Comparison of ENCODE assay signal across 9 cellular contexts in genomic region chr14:103630364-103631108, GRCh38. TPM values are rescaled to one million over a fixed set of nuclear protein-coding genes. Genes with fewer than 3 reads are reported as not detected.
DNase-seq lines count a peak whose midpoint lies in the region; ATAC-seq, FAIRE-seq and TF ChIP-seq lines count a peak whose summit lies in the region.
"Had no signal": no experiment of that assay in that cellular context is flagged by ENCODE, and none has a peak within 500 bp of the region (broad histone marks: within the 10 kb centered on the region; RNA-seq: fewer than 3 reads in every experiment).

No MANE protein-coding gene starts in this region.

- no peaks in the 10 kb centered on the region for H3K27me3 Mint-ChIP-seq in astrocyte (ENCODE audit: low read depth, unreplicated experiment)

- peaks cover 86% of the 10 kb centered on the region for H3K4me1 ChIP-seq in left ventricle myocardium inferior
- peaks cover 19% of the 10 kb centered on the region for H3K4me1 ChIP-seq in astrocyte (ENCODE audit: insufficient read depth, low read length)
- H3K4me1 ChIP-seq in lower lobe of right lung = peaks cover 71% of the 10 kb centered on the region
- peaks cover 56% of the 10 kb centered on the region for H3K4me1 ChIP-seq in upper lobe of right lung

- peaks cover 8% of the 10 kb centered on the region for H3K36me3 Mint-ChIP-seq in astrocyte (ENCODE audit: low read depth, unreplicated experiment)

- H2AFZ ChIP-seq in astrocyte (ENCODE audit: low read depth, low read length) = no peak overlapping the region

- peaks cover 67% of the 10 kb centered on the region for H3K79me2 ChIP-seq in astrocyte (ENCODE audit: insufficient read depth, low read length)

- no peaks in the 10 kb centered on the region for H3K9me3 Mint-ChIP-seq in astrocyte (ENCODE audit: unreplicated experiment)

- H3K4me2 ChIP-seq in astrocyte (ENCODE audit: low read length) = peak overlapping the region; percentile 97

- H3K4me3 ChIP-seq in left ventricle myocardium inferior (peak overlapping the region; percentile 97), astrocyte (ENCODE audit: insufficient read depth, low read depth, low read length) (peak overlapping the region; percentile 98), lower lobe of right lung (peak overlapping the region; percentile 98), upper lobe of right lung (peak overlapping the region; percentile 96)

- DNase-seq in left ventricle myocardium inferior (no peak), Right ventricle myocardium inferior (ENCODE audit: missing footprints) (no peak), astrocyte (ENCODE audit: low read depth) (no peak), lower lobe of right lung (no peak), upper lobe of right lung (no peak), NCI-H187 (lab: John Stamatoyannopoulos, UW) (no peak), SHP77 treated with DMSO at 0.1 percent for 48 hours (lab: John Stamatoyannopoulos, UW) (no peak)
- DNase-seq: NCI-H1048 had no signal

- no peak for TF ChIP-seq CTCF in left ventricle myocardium inferior (IDR thresholded peaks at IDR 0.05; ENCODE audit: borderline replicate concordance)
- TF ChIP-seq CTCF in astrocyte (IDR thresholded peaks at IDR 0.05; ENCODE audit: insufficient read depth, low read depth, low read length) = no peak
- TF ChIP-seq CTCF in lower lobe of right lung (IDR thresholded peaks at IDR 0.05) = no peak
- no peak for TF ChIP-seq CTCF in upper lobe of right lung (IDR thresholded peaks at IDR 0.05)

- H3K27ac ChIP-seq in left ventricle myocardium inferior (replicated peaks) (peak overlapping the region; percentile 100), astrocyte (ENCODE audit: low read depth, low read length) (peak overlapping the region; percentile 92), lower lobe of right lung (peak overlapping the region; percentile 98), upper lobe of right lung (no peak overlapping the region)

- peaks cover 4% of the 10 kb centered on the region for H3K36me3 ChIP-seq in left ventricle myocardium inferior
- H3K36me3 ChIP-seq in astrocyte (ENCODE audit: insufficient read depth, low read length) = peaks cover 5% of the 10 kb centered on the region
- H3K36me3 ChIP-seq in lower lobe of right lung = peaks cover 12% of the 10 kb centered on the region
- H3K36me3 ChIP-seq in upper lobe of right lung = peaks cover 6% of the 10 kb centered on the region

- H3K9ac ChIP-seq in astrocyte (ENCODE audit: low read length) = peak overlapping the region; percentile 95

- ATAC-seq in Right ventricle myocardium inferior = no peak
- ATAC-seq in lower lobe of right lung = no peak
- ATAC-seq in upper lobe of right lung = no peak
- no peak for ATAC-seq in HG03571 (IDR thresholded peaks at IDR 0.05; ENCODE audit: unreplicated experiment)

- intact Hi-C loops in left ventricle myocardium inferior (cut with micrococcal nuclease) = no loop called here
- intact Hi-C loops in Right ventricle myocardium inferior (cut with DNase I) = no loop called here
- intact Hi-C loops in lower lobe of right lung (cut with DNase I) = no loop called here
- intact Hi-C loops in upper lobe of right lung (cut with DNase I) = no loop called here

- peaks cover 55% of the 10 kb centered on the region for H4K20me1 ChIP-seq in astrocyte (ENCODE audit: insufficient read depth, low read length)

- no peaks in the 10 kb centered on the region for H3K27me3 ChIP-seq in left ventricle myocardium inferior (ENCODE audit: low read depth)
- no peaks in the 10 kb centered on the region for H3K27me3 ChIP-seq in astrocyte (ENCODE audit: insufficient read depth, low read length)
- H3K27me3 ChIP-seq in lower lobe of right lung (ENCODE audit: low read depth) = no peaks in the 10 kb centered on the region
- H3K27me3 ChIP-seq in upper lobe of right lung = no peaks in the 10 kb centered on the region

- FAIRE-seq in astrocyte (lab: Jason Lieb, UNC) = no peak

- peaks cover 28% of the 10 kb centered on the region for H3K4me1 Mint-ChIP-seq in astrocyte (ENCODE audit: low read depth, unreplicated experiment)

- peak overlapping the region; percentile 95 for H3K4me3 Mint-ChIP-seq in astrocyte (ENCODE audit: unreplicated experiment)

- H3K9me3 ChIP-seq in left ventricle myocardium inferior (replicated peaks) (no peaks in the 10 kb centered on the region), astrocyte (ENCODE audit: insufficient read depth, low read depth, low read length) (no peaks in the 10 kb centered on the region), lower lobe of right lung (no peaks in the 10 kb centered on the region), upper lobe of right lung (no peaks in the 10 kb centered on the region)

- peak overlapping the region; percentile 93 for H3K27ac Mint-ChIP-seq in astrocyte (ENCODE audit: unreplicated experiment)

RNA-seq across cellular contexts. Expression of gene KLC1, which starts 1.5 kb away (rescaled TPM):
- 137 TPM for total RNA-seq in left ventricle myocardium inferior
- 151 TPM for total RNA-seq in Right ventricle myocardium inferior
- total RNA-seq in astrocyte = 226 and 238 TPM in 2 replicates
- total RNA-seq in lower lobe of right lung = 171 TPM
- total RNA-seq in upper lobe of right lung = 172 TPM
